1 cellular context compared by ENCODE assay signal in the genomic region with DNA sequence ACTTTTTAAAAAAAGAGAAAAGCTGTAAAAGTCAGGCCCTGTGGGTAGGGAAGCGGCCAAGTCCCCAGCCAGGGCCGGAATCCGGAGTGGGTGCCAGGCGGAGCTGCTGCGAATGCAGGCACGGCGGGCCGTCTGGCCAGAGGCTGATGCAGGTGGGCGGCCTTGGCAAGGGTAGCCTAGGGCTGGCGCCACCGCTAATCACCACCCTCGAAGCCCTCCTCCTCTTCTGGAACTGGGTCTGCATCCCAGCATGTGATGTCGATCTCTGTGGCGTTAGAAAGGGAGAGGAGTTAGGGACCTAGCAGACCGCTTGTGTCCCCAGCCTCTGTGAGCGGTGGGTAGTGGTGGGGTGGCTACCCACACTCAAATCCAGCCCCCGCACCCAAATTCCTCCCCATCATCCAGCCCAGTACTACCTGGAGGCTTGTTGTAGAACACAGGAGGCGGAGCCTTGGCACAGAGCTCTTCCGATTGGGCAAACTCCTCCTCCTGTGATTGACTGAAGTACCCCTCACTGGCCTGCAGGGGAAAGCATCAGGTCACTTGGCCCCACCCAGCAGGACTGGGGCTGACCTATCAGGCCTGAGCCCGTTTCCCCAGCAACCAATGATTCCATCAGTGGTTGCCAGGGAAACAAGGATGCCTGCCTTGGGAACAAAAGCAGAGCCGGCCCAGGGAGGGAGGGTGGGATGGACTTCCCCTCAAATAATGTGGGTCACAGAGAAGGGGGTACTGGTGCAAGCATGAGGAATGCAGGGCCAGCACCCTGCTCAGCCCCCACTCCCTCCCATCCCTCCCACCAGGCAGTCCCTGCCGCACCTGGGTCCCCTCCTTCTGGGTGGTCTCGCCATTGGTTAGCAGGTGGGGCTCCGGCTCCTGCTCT.
A peak's percentile ranks its signal among the peaks of the same experiment; 100 is the strongest.
TF ChIP-seq lines count a peak whose summit lies in the region.

No MANE protein-coding gene starts in this region.

TF ChIP-seq in SK-N-SH, 30 proteins besides CTCF, POLR2A, EP300 and RAD21 (continued from another document):
- TF ChIP-seq, protein P1, sequence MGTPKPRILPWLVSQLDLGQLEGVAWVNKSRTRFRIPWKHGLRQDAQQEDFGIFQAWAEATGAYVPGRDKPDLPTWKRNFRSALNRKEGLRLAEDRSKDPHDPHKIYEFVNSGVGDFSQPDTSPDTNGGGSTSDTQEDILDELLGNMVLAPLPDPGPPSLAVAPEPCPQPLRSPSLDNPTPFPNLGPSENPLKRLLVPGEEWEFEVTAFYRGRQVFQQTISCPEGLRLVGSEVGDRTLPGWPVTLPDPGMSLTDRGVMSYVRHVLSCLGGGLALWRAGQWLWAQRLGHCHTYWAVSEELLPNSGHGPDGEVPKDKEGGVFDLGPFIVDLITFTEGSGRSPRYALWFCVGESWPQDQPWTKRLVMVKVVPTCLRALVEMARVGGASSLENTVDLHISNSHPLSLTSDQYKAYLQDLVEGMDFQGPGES (IDR thresholded peaks at IDR 0.05; ENCODE audit: low read depth, low read length) = peak; percentile 40; the same call in 1 of the 2 replicates
